ENCODE assay signal across 9 cellular contexts in genomic region chr4:173040200-173040599, GRCh38.
DNase-seq lines count a peak whose midpoint lies in the region; ATAC-seq and TF ChIP-seq lines count a peak whose summit lies in the region.
"Had no signal": no experiment of that assay in that cellular context is flagged by ENCODE, and none has a peak within 500 bp of the region (broad histone marks: within the 10 kb centered on the region; RNA-seq: fewer than 3 reads in every experiment).

No MANE protein-coding gene starts in this region.

- no peaks in the 10 kb centered on the region for H3K36me3 Mint-ChIP-seq in neural progenitor cell
- no peaks in the 10 kb centered on the region for H3K36me3 Mint-ChIP-seq in activated naive CD4-positive, alpha-beta T cell treated with anti-CD3 and anti-CD28 coated beads, Interleukin-2, amount 50 U/mL, for 72 hours
- H3K36me3 Mint-ChIP-seq: stimulated activated naive B cell treated with anti-CD40 and anti-IgM and Interleukin-4, amounts not matched to agents 10 μg/mL and 1 μg/mL and 100 μg/mL, for 72 hours had no signal

- H3K4me3 Mint-ChIP-seq in neural progenitor cell = no peak overlapping the region
- H3K4me3 Mint-ChIP-seq: stimulated activated naive B cell treated with anti-CD40 and anti-IgM and Interleukin-4, amounts not matched to agents 10 μg/mL and 1 μg/mL and 100 μg/mL, for 72 hours had no signal

- peak overlapping the region; percentile 7 for H2AFZ ChIP-seq in neural progenitor cell (replicated peaks)

- H3K4me1 Mint-ChIP-seq in neural progenitor cell = peaks cover 25% of the 10 kb centered on the region
- H3K4me1 Mint-ChIP-seq: stimulated activated naive B cell treated with anti-CD40 and anti-IgM and Interleukin-4, amounts not matched to agents 10 μg/mL and 1 μg/mL and 100 μg/mL, for 72 hours had no signal

- H3K36me3 ChIP-seq in neural progenitor cell = no peaks in the 10 kb centered on the region

- no peak overlapping the region for H3K4me3 ChIP-seq in neural progenitor cell

- H3K27me3 Mint-ChIP-seq in neural progenitor cell (ENCODE audit: insufficient read depth, low read depth) = peaks cover 6% of the 10 kb centered on the region

- no peaks in the 10 kb centered on the region for H3K27me3 ChIP-seq in neural progenitor cell

- peak; percentile 52 for ATAC-seq in GM18498 (IDR thresholded peaks at IDR 0.05; ENCODE audit: unreplicated experiment)
- ATAC-seq in activated naive CD4-positive, alpha-beta T cell treated with anti-CD3 and anti-CD28 coated beads, Interleukin-2, amount 50 U/mL, for 72 hours = no peak
- ATAC-seq: stimulated activated naive B cell treated with anti-CD40 and anti-IgM and Interleukin-4, amounts not matched to agents 10 μg/mL and 1 μg/mL and 100 μg/mL, for 72 hours had no signal

- H3F3A ChIP-seq in neural progenitor cell (ENCODE audit: low read depth) = peaks cover 28% of the 10 kb centered on the region

- in situ Hi-C loops in GM13976 (cut with MboI; ENCODE audit: low sequenced_read_pairs, unreplicated experiment) = no loop called here

- TF ChIP-seq CTCF in neural progenitor cell (IDR thresholded peaks at IDR 0.05) (no peak), GM13976 (IDR thresholded peaks at IDR 0.05; ENCODE audit: borderline replicate concordance, control extremely low read depth, extremely low read depth, insufficient read depth, missing control alignments) (no peak)

- no peak overlapping the region for H3K27ac ChIP-seq in neural progenitor cell

- no peaks in the 10 kb centered on the region for H4K20me1 ChIP-seq in neural progenitor cell (ENCODE audit: low read depth)

- H3K27ac Mint-ChIP-seq in neural progenitor cell = no peak overlapping the region
- no peak overlapping the region for H3K27ac Mint-ChIP-seq in activated naive CD4-positive, alpha-beta T cell treated with anti-CD3 and anti-CD28 coated beads, Interleukin-2, amount 50 U/mL, for 72 hours
- H3K27ac Mint-ChIP-seq: stimulated activated naive B cell treated with anti-CD40 and anti-IgM and Interleukin-4, amounts not matched to agents 10 μg/mL and 1 μg/mL and 100 μg/mL, for 72 hours had no signal

- H3K4me1 ChIP-seq in neural progenitor cell = peaks cover 39% of the 10 kb centered on the region

- H3K9me3 ChIP-seq in neural progenitor cell (ENCODE audit: low read depth) = no peaks in the 10 kb centered on the region

- H3K79me2 ChIP-seq in neural progenitor cell (ENCODE audit: low read depth) = no peaks in the 10 kb centered on the region

- DNase-seq in HK-2 (ENCODE audit: unreplicated experiment) (peak; percentile 39), dermis blood vessel endothelial cell (peak; percentile 64), neural progenitor cell (ENCODE audit: low spot score) (peak; percentile 15), NCI-H2196 treated with DMSO at 0.1 percent for 48 hours (lab: John Stamatoyannopoulos, UW; ENCODE audit: unreplicated experiment) (no peak), iPS-NIHi7 (ENCODE audit: extremely low spot score) (no peak), GM13976 (ENCODE audit: low spot score) (no peak)
- no peak for DNase-seq in activated naive CD4-positive, alpha-beta T cell treated with anti-CD3 and anti-CD28 coated beads, Interleukin-2, amount 50 U/mL, for 72 hours (ENCODE audit: low spot score in 2 of 2)
- DNase-seq: stimulated activated naive B cell treated with anti-CD40 and anti-IgM and Interleukin-4, amounts not matched to agents 10 μg/mL and 1 μg/mL and 100 μg/mL, for 72 hours had no signal

- peak overlapping the region; percentile 29 for H3K4me2 ChIP-seq in neural progenitor cell

- H3K9me3 Mint-ChIP-seq in neural progenitor cell = peaks cover 13% of the 10 kb centered on the region
- no peaks in the 10 kb centered on the region for H3K9me3 Mint-ChIP-seq in activated naive CD4-positive, alpha-beta T cell treated with anti-CD3 and anti-CD28 coated beads, Interleukin-2, amount 50 U/mL, for 72 hours

- H3K9ac ChIP-seq in neural progenitor cell = no peak overlapping the region

Comparison
In these comparisons a context has a peak if more than half of its experiments do, and no peak if none do; other contexts are left out.
1. DNase-seq: peak in HK-2 (single experiment), dermis blood vessel endothelial cell (single experiment) and neural progenitor cell (single experiment); none in NCI-H2196 treated with DMSO at 0.1 percent for 48 hours (single experiment), iPS-NIHi7 (single experiment), activated naive CD4-positive, alpha-beta T cell treated with anti-CD3 and anti-CD28 coated beads, Interleukin-2, amount 50 U/mL, for 72 hours (0 of 2) and GM13976 (single experiment).